ENCODE assay signal across 16 cellular contexts in genomic region chr2:142599504-142599903, GRCh38.
DNase-seq lines count a peak whose midpoint lies in the region; ATAC-seq and TF ChIP-seq lines count a peak whose summit lies in the region.
"Had no signal": no experiment of that assay in that cellular context is flagged by ENCODE, and none has a peak within 500 bp of the region (broad histone marks: within the 10 kb centered on the region; RNA-seq: fewer than 3 reads in every experiment).

No MANE protein-coding gene starts in this region.

- no peaks in the 10 kb centered on the region for H3F3A ChIP-seq in PC-3 (ENCODE audit: low read length, unreplicated experiment)

- no peak overlapping the region for H3K4me3 Mint-ChIP-seq in neural crest cell
- H3K4me3 Mint-ChIP-seq: CD4-positive, alpha-beta T cell; H9 had no signal

- H3K79me2 ChIP-seq in PC-3 (ENCODE audit: low read length), result no peaks in the 10 kb centered on the region

- no TSS peak for BruUV-seq in PC-3 (replicated peaks; lab: Mats Ljungman, UMichigan)

- DNase-seq in EL (peak; percentile 5), PC-3 (peak; percentile 53), neural crest cell (ENCODE audit: low read depth, low spot score) (no peak), colonic mucosa (no peak)
- no peak for DNase-seq in stimulated activated naive CD4-positive, alpha-beta T cell (lab: John Stamatoyannopoulos, UW)
- DNase-seq: AML-193; CD4-positive, alpha-beta T cell; DMS153; DND-41; GDM1; H9; Kasumi-1; KG1 had no signal

- ATAC-seq in PC-3 (peak; percentile 30; the same call in 1 of the 2 replicates), GM18907 (IDR thresholded peaks at IDR 0.05; ENCODE audit: unreplicated experiment) (no peak)

- H3K4me1 Mint-ChIP-seq in neural crest cell, result no peaks in the 10 kb centered on the region
- H3K4me1 Mint-ChIP-seq: H9 had no signal

- no peaks in the 10 kb centered on the region for H3K9me2 ChIP-seq in PC-3 (replicated peaks; ENCODE audit: low read length)

- H3K4me1 ChIP-seq in PC-3 (ENCODE audit: insufficient read depth, low read length), result peaks cover 48% of the 10 kb centered on the region
- H3K4me1 ChIP-seq in colonic mucosa, result no peaks in the 10 kb centered on the region

- H3K27me3 Mint-ChIP-seq in neural crest cell (ENCODE audit: low read depth), result no peaks in the 10 kb centered on the region
- H3K27me3 Mint-ChIP-seq: CD4-positive, alpha-beta T cell had no signal

- H3K9me3 Mint-ChIP-seq in neural crest cell, result peaks cover 5% of the 10 kb centered on the region
- H3K9me3 Mint-ChIP-seq: H9 had no signal

- no peak overlapping the region for H2AFZ ChIP-seq in PC-3 (ENCODE audit: low read length)

- H3K4me3 ChIP-seq in PC-3 (ENCODE audit: low read length), result no peak overlapping the region
- H3K4me3 ChIP-seq in colonic mucosa, result no peak overlapping the region

- H3K27me3 ChIP-seq in PC-3 (ENCODE audit: low read length) (no peaks in the 10 kb centered on the region), colonic mucosa (no peaks in the 10 kb centered on the region)

- no peaks in the 10 kb centered on the region for H3K36me3 Mint-ChIP-seq in neural crest cell (ENCODE audit: low read depth)

- H3K36me3 ChIP-seq in PC-3 (ENCODE audit: low read depth, low read length), result no peaks in the 10 kb centered on the region
- H3K36me3 ChIP-seq in colonic mucosa, result no peaks in the 10 kb centered on the region

- intact Hi-C loops in PC-3 (cut with micrococcal nuclease), result loop anchor here (5.0 to 10.0 kb wide), 3 partner anchors 175 to 1042 kb away; no protein-coding TSS in a partner anchor
- intact Hi-C loops in colonic mucosa (cut with DNase I), result no loop called here

- H3K9me3 ChIP-seq in PC-3 (ENCODE audit: low read length), result no peaks in the 10 kb centered on the region
- H3K9me3 ChIP-seq in colonic mucosa, result no peaks in the 10 kb centered on the region

- no peaks in the 10 kb centered on the region for H4K20me1 ChIP-seq in PC-3 (ENCODE audit: low read length)

- TF ChIP-seq CTCF in PC-3 (conservative IDR thresholded peaks at IDR 0.05; ENCODE audit: low read depth, low read length) (no peak), neural crest cell (conservative IDR thresholded peaks at IDR 0.05) (no peak), colonic mucosa (IDR thresholded peaks at IDR 0.05) (no peak)

- H3K4me2 ChIP-seq in PC-3 (ENCODE audit: low read length), result peak overlapping the region; percentile 29; the same call in 1 of the 2 replicates

- no peak overlapping the region for H3K9ac ChIP-seq in PC-3 (ENCODE audit: low read length)
- no peak overlapping the region for H3K9ac ChIP-seq in colonic mucosa (ENCODE audit: low read depth in 2 of 2, low read length in 2 of 2)

- CTCF ChIA-PET in PC-3 (lab: Charles Lee), result no interaction called here

- H3K27ac Mint-ChIP-seq in neural crest cell (ENCODE audit: unreplicated experiment), result peak overlapping the region; percentile 19
- H3K27ac Mint-ChIP-seq: CD4-positive, alpha-beta T cell; H9 had no signal

- H3K27ac ChIP-seq in PC-3 (ENCODE audit: low read length) (no peak overlapping the region), colonic mucosa (no peak overlapping the region)
- H3K27ac ChIP-seq: C4-2B, HL-60 had no signal

- POLR2A ChIA-PET in PC-3 (lab: Charles Lee; ENCODE audit: unreplicated experiment), result no interaction called here

Comparison
In these comparisons a context has a peak if more than half of its experiments do, and no peak if none do; other contexts are left out.
1. DNase-seq: peak in EL (single experiment) and PC-3 (single experiment); none in neural crest cell (single experiment), stimulated activated naive CD4-positive, alpha-beta T cell (0 of 6) and colonic mucosa (single experiment).